In the genomic region with DNA sequence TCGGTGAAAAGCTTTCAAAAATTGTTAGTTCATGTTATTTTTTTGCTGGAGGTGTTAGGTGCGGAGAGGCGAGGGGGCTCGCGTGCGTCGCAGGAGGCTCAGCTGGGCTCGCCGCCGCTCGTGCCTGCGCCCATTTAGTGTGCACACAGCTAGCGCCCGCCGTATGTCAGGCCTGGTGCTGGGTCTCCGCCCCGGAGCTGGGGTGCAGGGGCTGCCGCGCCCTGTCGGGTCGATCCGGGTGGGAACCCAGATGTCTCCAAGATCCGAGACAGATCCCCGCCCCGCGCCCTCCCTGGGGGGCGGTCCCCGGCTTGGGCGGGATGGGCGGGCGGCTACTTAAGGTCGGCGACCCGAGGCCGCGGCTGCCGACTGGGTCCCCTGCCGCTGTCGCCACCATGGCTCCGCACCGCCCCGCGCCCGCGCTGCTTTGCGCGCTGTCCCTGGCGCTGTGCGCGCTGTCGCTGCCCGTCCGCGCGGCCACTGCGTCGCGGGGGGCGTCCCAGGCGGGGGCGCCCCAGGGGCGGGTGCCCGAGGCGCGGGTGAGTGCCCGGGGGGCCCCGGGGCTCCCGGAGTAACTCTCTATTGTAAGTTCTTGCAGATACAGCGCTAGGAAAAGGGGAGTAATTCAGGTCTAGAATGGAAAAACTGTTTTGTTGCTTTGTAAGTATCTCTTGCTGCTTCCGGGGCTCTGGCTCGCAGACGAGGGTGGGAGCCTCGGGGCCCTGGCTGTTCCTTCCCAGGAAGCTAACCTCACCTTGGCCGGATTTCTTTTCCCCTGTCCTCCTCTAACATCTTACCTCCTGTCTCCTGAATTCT, we compare ENCODE assay signal across 8 cellular contexts. TPM values are rescaled to one million over a fixed set of nuclear protein-coding genes. Genes with fewer than 3 reads are reported as not detected.
DNase-seq lines count a peak whose midpoint lies in the region; ATAC-seq and TF ChIP-seq lines count a peak whose summit lies in the region.

No MANE protein-coding gene starts in this region.

- peak overlapping the region; percentile 47 for H3K4me3 ChIP-seq in parathyroid adenoma (ENCODE audit: low read depth, low read length)

- H2AFZ ChIP-seq in parathyroid adenoma = peak overlapping the region; percentile 74

- H3K4me3 Mint-ChIP-seq in activated naive CD8-positive, alpha-beta T cell = peak overlapping the region; percentile 78

- no peak overlapping the region for H3K27ac Mint-ChIP-seq in activated naive CD8-positive, alpha-beta T cell

- peak overlapping the region; percentile 25 for H3K4me2 ChIP-seq in parathyroid adenoma (ENCODE audit: low read length)

- H3K36me3 ChIP-seq in parathyroid adenoma (ENCODE audit: control insufficient read depth, insufficient read depth, low read length) = no peaks in the 10 kb centered on the region

- H3K9ac ChIP-seq in parathyroid adenoma = no peak overlapping the region

- H3K36me3 Mint-ChIP-seq in activated naive CD8-positive, alpha-beta T cell = no peaks in the 10 kb centered on the region

- H3K27me3 ChIP-seq in parathyroid adenoma (ENCODE audit: control insufficient read depth, insufficient read depth, low read length) = no peaks in the 10 kb centered on the region

- peaks cover 12% of the 10 kb centered on the region for H3K4me1 Mint-ChIP-seq in activated naive CD8-positive, alpha-beta T cell (ENCODE audit: low read depth)

- H3K9me3 ChIP-seq in parathyroid adenoma (ENCODE audit: control insufficient read depth, low read length) = no peaks in the 10 kb centered on the region

- no peaks in the 10 kb centered on the region for H3K9me3 Mint-ChIP-seq in activated naive CD8-positive, alpha-beta T cell (ENCODE audit: low read depth)

- H3K27me3 Mint-ChIP-seq in activated naive CD8-positive, alpha-beta T cell = peaks cover 5% of the 10 kb centered on the region

- H3K4me1 ChIP-seq in parathyroid adenoma = peaks cover 5% of the 10 kb centered on the region

- ATAC-seq in left cardiac atrium (peak; percentile 68 to 81), HG02852 (IDR thresholded peaks at IDR 0.05; ENCODE audit: unreplicated experiment) (no peak)

- no peak for TF ChIP-seq CTCF in parathyroid adenoma (IDR thresholded peaks at IDR 0.05)

- intact Hi-C loops in left cardiac atrium (cut with DNase I) = no loop called here

- peak overlapping the region; percentile 55 for H3K27ac ChIP-seq in parathyroid adenoma

- DNase-seq in GM03348 (ENCODE audit: low spot score) (peak; percentile 77), HuH-7 (ENCODE audit: low spot score) (peak; percentile 84), left cardiac atrium (peak; percentile 88), LoVo (ENCODE audit: low spot score) (no peak), MV-4-11 (lab: John Stamatoyannopoulos, UW) (no peak)

- no peaks in the 10 kb centered on the region for H3K79me2 ChIP-seq in parathyroid adenoma

RNA-seq across cellular contexts. Expression of a gene that starts 31.7 kb away (rescaled TPM):
- 1,000 to 10,000 TPM in 1 of 2 donors, 100 to 1,000 TPM in 1; 881 to 1,287 TPM for total RNA-seq in left cardiac atrium

Comparison
In these comparisons a context has a peak if more than half of its experiments do, and no peak if none do; other contexts are left out.
1. DNase-seq: peak in GM03348 (single experiment), HuH-7 (single experiment) and left cardiac atrium (single experiment); none in LoVo (single experiment) and MV-4-11 (single experiment).